ENCODE assay signal across 20 cellular contexts in genomic region chr4:109077486-109077885, GRCh38.
DNase-seq lines count a peak whose midpoint lies in the region; ATAC-seq and TF ChIP-seq lines count a peak whose summit lies in the region.
"Had no signal": no experiment of that assay in that cellular context is flagged by ENCODE, and none has a peak within 500 bp of the region (broad histone marks: within the 10 kb centered on the region; RNA-seq: fewer than 3 reads in every experiment).

No MANE protein-coding gene starts in this region.

- no peaks in the 10 kb centered on the region for H3K9me3 Mint-ChIP-seq in CD4-positive, alpha-beta T cell

- DNase-seq in M059J (ENCODE audit: low read depth) (peak; percentile 6), amniotic epithelial cell (ENCODE audit: low read depth) (peak; percentile 37), fibroblast of peridontal ligament (ENCODE audit: extremely low read depth) (peak; percentile 14), trophoblast cell (peak; percentile 76 to 77), aorta (no peak)
- DNase-seq in CD4-positive, alpha-beta T cell: no peak
- DNase-seq: COR-L47, DMS 273 treated with DMSO at 0.1 percent for 48 hours, DND-41, H9, Kasumi-1, NCI-H1105, NCI-H1694, NCI-H2081 treated with DMSO at 0.1 percent for 48 hours, NCI-H510A, NCI-H748 treated with DMSO at 0.1 percent for 48 hours, SK-N-SH had no signal

- H3K27ac ChIP-seq in trophoblast cell (ENCODE audit: low read depth, low read length) (no peak overlapping the region), aorta (ENCODE audit: low read depth in 1 of 2, low read length in 2 of 2) (no peak overlapping the region)
- H3K27ac ChIP-seq in CD4-positive, alpha-beta T cell (ENCODE audit: low read depth, low read length): no peak overlapping the region

- H3K36me3 ChIP-seq in trophoblast cell (ENCODE audit: control insufficient read depth in 1 of 2, insufficient read depth in 2 of 2, low read length in 2 of 2): no peaks in the 10 kb centered on the region
- H3K36me3 ChIP-seq in aorta (ENCODE audit: control insufficient read depth in 1 of 2, insufficient read depth in 2 of 2, low read length in 1 of 2): no peaks in the 10 kb centered on the region

- no peaks in the 10 kb centered on the region for H3K79me2 ChIP-seq in trophoblast cell (ENCODE audit: control insufficient read depth, insufficient read depth, low read length, poor library complexity)

- H2BK5ac ChIP-seq in trophoblast cell (ENCODE audit: low read depth, low read length, poor library complexity): no peak overlapping the region

- H3K79me1 ChIP-seq in trophoblast cell (ENCODE audit: low read length): no peaks in the 10 kb centered on the region

- H3K4me1 Mint-ChIP-seq in CD4-positive, alpha-beta T cell (ENCODE audit: low read depth): no peaks in the 10 kb centered on the region
- H3K4me1 Mint-ChIP-seq: B cell, H9 had no signal

- no peak overlapping the region for H3K9ac ChIP-seq in trophoblast cell (ENCODE audit: low read length)
- H3K9ac ChIP-seq: SK-N-SH had no signal

- no peak overlapping the region for H4K12ac ChIP-seq in trophoblast cell (ENCODE audit: low read depth, low read length)

- no peak overlapping the region for H4K91ac ChIP-seq in trophoblast cell (ENCODE audit: low read depth, low read length)

- CTCF ChIA-PET in CD4-positive, alpha-beta T cell (lab: Charles Lee): no interaction called here

- H3K4me3 Mint-ChIP-seq in CD4-positive, alpha-beta T cell: no peak overlapping the region
- H3K4me3 Mint-ChIP-seq: B cell, H9 had no signal

- H3K23ac ChIP-seq in trophoblast cell (ENCODE audit: low read length): no peak overlapping the region

- no peaks in the 10 kb centered on the region for H3K9me3 ChIP-seq in trophoblast cell (ENCODE audit: insufficient read depth, low read depth, low read length)
- no peaks in the 10 kb centered on the region for H3K9me3 ChIP-seq in aorta (ENCODE audit: control insufficient read depth, low read length)
- no peaks in the 10 kb centered on the region for H3K9me3 ChIP-seq in CD4-positive, alpha-beta T cell (ENCODE audit: control insufficient read depth, low read length)
- H3K9me3 ChIP-seq: SK-N-SH had no signal

- ATAC-seq in aorta (ENCODE audit: low FRiP score) (no peak), HG02970 (IDR thresholded peaks at IDR 0.05; ENCODE audit: low FRiP score, unreplicated experiment) (no peak)
- ATAC-seq in CD4-positive, alpha-beta T cell (ENCODE audit: poor library complexity): no peak
- ATAC-seq: Right ventricle myocardium inferior had no signal

- no peak overlapping the region for H3K14ac ChIP-seq in trophoblast cell (ENCODE audit: low read length)

- no CpG with 5 or more reads among the region's 3 CpGs for WGBS in trophoblast cell (ENCODE audit: extremely low coverage, insufficient coverage, insufficient read length)
- 85 to 88% methylated on average over 3 of the region's 3 CpGs for WGBS in aorta, 2 donors

- H3K27me3 ChIP-seq in trophoblast cell (ENCODE audit: insufficient read depth, low read length) (no peaks in the 10 kb centered on the region), aorta (ENCODE audit: control insufficient read depth in 1 of 2, insufficient read depth in 2 of 2, low read length in 1 of 2) (no peaks in the 10 kb centered on the region)
- no peaks in the 10 kb centered on the region for H3K27me3 ChIP-seq in CD4-positive, alpha-beta T cell (ENCODE audit: control insufficient read depth, insufficient read depth, low read length)

- intact Hi-C loops in aorta (cut with DNase I): no loop called here
- intact Hi-C loops in CD4-positive, alpha-beta T cell (cut with DNase I, micrococcal nuclease): no loop called here

- H3K4ac ChIP-seq in trophoblast cell (ENCODE audit: low read depth, low read length): no peak overlapping the region

- peaks cover 0 to 2% of the 10 kb centered on the region in 2 experiments for H3K4me1 ChIP-seq in trophoblast cell (ENCODE audit: control insufficient read depth in 1 of 2, insufficient read depth in 2 of 2, low read length in 2 of 2)
- no peaks in the 10 kb centered on the region for H3K4me1 ChIP-seq in aorta (ENCODE audit: control insufficient read depth in 1 of 2, insufficient read depth in 2 of 2, low read length in 2 of 2)

- H3K18ac ChIP-seq in trophoblast cell (ENCODE audit: low read length): no peak overlapping the region

- H2BK12ac ChIP-seq in trophoblast cell (ENCODE audit: low read length): no peak overlapping the region

- no peak for TF ChIP-seq CTCF in CD4-positive, alpha-beta T cell (IDR thresholded peaks at IDR 0.05)

- no peak overlapping the region for H3K27ac Mint-ChIP-seq in CD4-positive, alpha-beta T cell
- H3K27ac Mint-ChIP-seq: B cell, H9 had no signal

- no peaks in the 10 kb centered on the region for H3K27me3 Mint-ChIP-seq in CD4-positive, alpha-beta T cell
- H3K27me3 Mint-ChIP-seq: B cell had no signal

- POLR2A ChIA-PET in CD4-positive, alpha-beta T cell (lab: Charles Lee): no interaction called here

- no peak overlapping the region for H4K8ac ChIP-seq in trophoblast cell (ENCODE audit: low read depth, low read length)

- H2AK5ac ChIP-seq in trophoblast cell (ENCODE audit: low read length): no peak overlapping the region

- H3K4me2 ChIP-seq in trophoblast cell (ENCODE audit: low read length): no peak overlapping the region
- H3K4me2 ChIP-seq: SK-N-SH had no signal

- H3K36me3 Mint-ChIP-seq in CD4-positive, alpha-beta T cell (ENCODE audit: low read depth): no peaks in the 10 kb centered on the region

- H2BK120ac ChIP-seq in trophoblast cell (ENCODE audit: insufficient read depth, low read length, poor library complexity): no peak overlapping the region

- H2AFZ ChIP-seq in trophoblast cell (ENCODE audit: insufficient read depth, low read length, poor library complexity): no peak overlapping the region

- no peak overlapping the region for H3K4me3 ChIP-seq in trophoblast cell (ENCODE audit: low read depth, low read length)
- no peak overlapping the region for H3K4me3 ChIP-seq in aorta (ENCODE audit: low read length in 2 of 2)

Comparison
In these comparisons a context has a peak if more than half of its experiments do, and no peak if none do; other contexts are left out.
1. DNase-seq: peak in M059J (single experiment), amniotic epithelial cell (single experiment), fibroblast of peridontal ligament (single experiment) and trophoblast cell (2 of 2); none in aorta (0 of 2) and CD4-positive, alpha-beta T cell (0 of 10).